Comparison of ENCODE assay signal across 1 cellular context in genomic region chr16:57810197-57811024, GRCh38.
TF ChIP-seq lines count a peak whose summit lies in the region.

No MANE protein-coding gene starts in this region.

TF ChIP-seq in HEK293, 187 proteins besides CTCF, POLR2A, EP300 and RAD21 (continued from another document and continues in another):
- no peak for TF ChIP-seq HIC1 (tag by site-specific recombination; IDR thresholded peaks at IDR 0.05)
- TF ChIP-seq GLIS2 (tag by site-specific recombination; IDR thresholded peaks at IDR 0.05), result peak; percentile 55
- no peak for TF ChIP-seq ZNF174 (tag by site-specific recombination; IDR thresholded peaks at IDR 0.05)
- no peak for TF ChIP-seq FEZF1 (tag by site-specific recombination; IDR thresholded peaks at IDR 0.05)
- TF ChIP-seq ZNF580 (tag by site-specific recombination; IDR thresholded peaks at IDR 0.05), result no peak
- no peak for TF ChIP-seq KLF9 (tag by site-specific recombination; IDR thresholded peaks at IDR 0.05; ENCODE audit: low read depth)
- TF ChIP-seq ZNF488 (tag by site-specific recombination; IDR thresholded peaks at IDR 0.05), result no peak
- no peak for TF ChIP-seq ZSCAN5A (tag by site-specific recombination; IDR thresholded peaks at IDR 0.05)
- TF ChIP-seq ZNF692 (tag by site-specific recombination; IDR thresholded peaks at IDR 0.05), result no peak
- peak; percentile 80 for TF ChIP-seq SP2 (tag by site-specific recombination; IDR thresholded peaks at IDR 0.05)
- TF ChIP-seq ZBTB10 (tag by site-specific recombination; IDR thresholded peaks at IDR 0.05), result no peak
- no peak for TF ChIP-seq ZNF776 (tag by site-specific recombination; IDR thresholded peaks at IDR 0.05; ENCODE audit: borderline replicate concordance)
- TF ChIP-seq ZNF138 (tag by site-specific recombination; IDR thresholded peaks at IDR 0.05; ENCODE audit: borderline replicate concordance), result no peak
- TF ChIP-seq KLF8 (tag by site-specific recombination; IDR thresholded peaks at IDR 0.05), result no peak
- TF ChIP-seq ZNF112 (tag by site-specific recombination; IDR thresholded peaks at IDR 0.05), result no peak
- no peak for TF ChIP-seq ZNF184 (tag by site-specific recombination; IDR thresholded peaks at IDR 0.05)
- TF ChIP-seq ZIC2 (tag by site-specific recombination; IDR thresholded peaks at IDR 0.05), result peak; percentile 88
- TF ChIP-seq ZBTB6 (tag by site-specific recombination; IDR thresholded peaks at IDR 0.05), result no peak
- TF ChIP-seq ZNF530 (tag by site-specific recombination; IDR thresholded peaks at IDR 0.05; ENCODE audit: low read depth), result no peak
- no peak for TF ChIP-seq ZNF280C (tag by site-specific recombination; IDR thresholded peaks at IDR 0.05)
- no peak for TF ChIP-seq ZBTB11 (tag by site-specific recombination; conservative IDR thresholded peaks at IDR 0.05; ENCODE audit: low read depth)
- no peak for TF ChIP-seq ZNF248 (tag by site-specific recombination; IDR thresholded peaks at IDR 0.05)
- TF ChIP-seq ZSCAN16 (tag by site-specific recombination; IDR thresholded peaks at IDR 0.05), result no peak
- no peak for TF ChIP-seq AEBP2 (tag by site-specific recombination; IDR thresholded peaks at IDR 0.05; ENCODE audit: borderline replicate concordance)
- no peak for TF ChIP-seq ZNF830 (tag by site-specific recombination; IDR thresholded peaks at IDR 0.05; ENCODE audit: low read depth)
- no peak for TF ChIP-seq ZXDB (tag by site-specific recombination; IDR thresholded peaks at IDR 0.05)
- 0 out of 2 replicates have a peak, but pooled peaks have one; percentile 31 for TF ChIP-seq ZNF600 (tag by site-specific recombination; IDR thresholded peaks at IDR 0.05)
- peak; percentile 95 for TF ChIP-seq GLIS1 (tag by site-specific recombination; IDR thresholded peaks at IDR 0.05)
- no peak for TF ChIP-seq ZNF366 (tag by site-specific recombination; conservative IDR thresholded peaks at IDR 0.05)
- TF ChIP-seq ZNF341 (tag by site-specific recombination; IDR thresholded peaks at IDR 0.05; ENCODE audit: low read depth), result no peak
- TF ChIP-seq ZNF629 (tag by site-specific recombination; IDR thresholded peaks at IDR 0.05), result peak; percentile 67
- TF ChIP-seq TSHZ1 (tag by site-specific recombination; IDR thresholded peaks at IDR 0.05; ENCODE audit: borderline replicate concordance), result no peak
